ENCODE assay signal across 12 cellular contexts in genomic region chr11:13288375-13289029, GRCh38. TPM values are rescaled to one million over a fixed set of nuclear protein-coding genes. Genes with fewer than 3 reads are reported as not detected.
A peak's percentile ranks its signal among the peaks of the same experiment; 100 is the strongest.
DNase-seq lines count a peak whose midpoint lies in the region; ATAC-seq and TF ChIP-seq lines count a peak whose summit lies in the region.
"Had no signal": no experiment of that assay in that cellular context is flagged by ENCODE, and none has a peak within 500 bp of the region (broad histone marks: within the 10 kb centered on the region; RNA-seq: fewer than 3 reads in every experiment).

No MANE protein-coding gene starts in this region.

- TF ChIP-seq POLR2A in gastrocnemius medialis (IDR thresholded peaks at IDR 0.05) (no peak), Peyer's patch (IDR thresholded peaks at IDR 0.05) (no peak)

- peak overlapping the region in 3 of 4 donors; percentile 72 to 82 (median 75) for H3K27ac ChIP-seq in gastrocnemius medialis
- no peak overlapping the region for H3K27ac ChIP-seq in foreskin keratinocyte
- H3K27ac ChIP-seq in Peyer's patch, result no peak overlapping the region

- TF ChIP-seq CTCF in gastrocnemius medialis (IDR thresholded peaks at IDR 0.05 in 4 of 5, conservative IDR thresholded peaks at IDR 0.05 in 1 of 5), result no peak
- TF ChIP-seq CTCF in foreskin keratinocyte (conservative IDR thresholded peaks at IDR 0.05), result no peak
- no peak for TF ChIP-seq CTCF in Peyer's patch (IDR thresholded peaks at IDR 0.05)

- ATAC-seq in activated CD4-positive, CD25-positive, alpha-beta regulatory T cell treated with anti-CD3 and anti-CD28 coated beads, Interleukin-2, amount 50 U/mL, for 24 hours, result peak; percentile 48 to 51
- ATAC-seq in HG02885 (IDR thresholded peaks at IDR 0.05; ENCODE audit: poor library complexity, unreplicated experiment) (peak; percentile 53), gastrocnemius medialis (no peak), foreskin keratinocyte (no peak)
- ATAC-seq in activated naive CD8-positive, alpha-beta T cell treated with anti-CD3 and anti-CD28 coated beads, Interleukin-2, amount 50 U/mL, for 24 hours, result peak; percentile 44
- ATAC-seq: Right ventricle myocardium inferior had no signal

- H3K27ac Mint-ChIP-seq in activated naive CD8-positive, alpha-beta T cell treated with anti-CD3 and anti-CD28 coated beads, Interleukin-2, amount 50 U/mL, for 24 hours, result peak overlapping the region; percentile 87

- H3K9me3 ChIP-seq in gastrocnemius medialis, result no peaks in the 10 kb centered on the region
- no peaks in the 10 kb centered on the region for H3K9me3 ChIP-seq in Peyer's patch

- peaks cover 16% of the 10 kb centered on the region for H3K36me3 Mint-ChIP-seq in activated naive CD8-positive, alpha-beta T cell treated with anti-CD3 and anti-CD28 coated beads, Interleukin-2, amount 50 U/mL, for 24 hours (ENCODE audit: low read depth)

- peak overlapping the region; percentile 49 for H3K4me3 Mint-ChIP-seq in activated naive CD8-positive, alpha-beta T cell treated with anti-CD3 and anti-CD28 coated beads, Interleukin-2, amount 50 U/mL, for 24 hours

- no peaks in the 10 kb centered on the region for H3K27me3 ChIP-seq in gastrocnemius medialis
- no peaks in the 10 kb centered on the region for H3K27me3 ChIP-seq in foreskin keratinocyte
- no peaks in the 10 kb centered on the region for H3K27me3 ChIP-seq in Peyer's patch

- H3K4me1 ChIP-seq in gastrocnemius medialis, result peaks cover 57 to 86% of the 10 kb centered on the region in 2 donors
- peaks cover 7% of the 10 kb centered on the region for H3K4me1 ChIP-seq in foreskin keratinocyte
- H3K4me1 ChIP-seq in Peyer's patch, result peaks cover 0 to 9% (median 0%) of the 10 kb centered on the region in 4 donors

- intact Hi-C loops in gastrocnemius medialis (cut with DNase I; ENCODE audit: low total_unique reads), result no loop called here

- H3K36me3 ChIP-seq in gastrocnemius medialis (no peaks in the 10 kb centered on the region), Peyer's patch (no peaks in the 10 kb centered on the region)

- no peaks in the 10 kb centered on the region for H3K27me3 Mint-ChIP-seq in activated naive CD8-positive, alpha-beta T cell treated with anti-CD3 and anti-CD28 coated beads, Interleukin-2, amount 50 U/mL, for 24 hours

- peaks cover 88% of the 10 kb centered on the region for H3K4me1 Mint-ChIP-seq in activated naive CD8-positive, alpha-beta T cell treated with anti-CD3 and anti-CD28 coated beads, Interleukin-2, amount 50 U/mL, for 24 hours

- no peaks in the 10 kb centered on the region for H3K9me3 Mint-ChIP-seq in activated naive CD8-positive, alpha-beta T cell treated with anti-CD3 and anti-CD28 coated beads, Interleukin-2, amount 50 U/mL, for 24 hours

- in situ Hi-C loops in gastrocnemius medialis (cut with MboI; ENCODE audit: low sequenced_read_pairs in 4 of 4), result loop anchor here in 1 of 4 donors (10.0 kb wide), 1 partner anchor 46 kb away; no protein-coding TSS in a partner anchor

- no peak for DNase-seq in activated CD4-positive, CD25-positive, alpha-beta regulatory T cell treated with anti-CD3 and anti-CD28 coated beads, Interleukin-2, amount 50 U/mL, for 72 hours
- DNase-seq in activated naive CD8-positive, alpha-beta T cell treated with anti-CD3 and anti-CD28 coated beads, Interleukin-2, amount 50 U/mL, for 24 hours, result no peak
- DNase-seq in gastrocnemius medialis (no peak), foreskin keratinocyte (no peak), epidermal melanocyte (ENCODE audit: insufficient read length, low spot score) (no peak), Peyer's patch (no peak)
- DNase-seq: caudate nucleus, foreskin melanocyte, small intestine had no signal

- H3K4me3 ChIP-seq in gastrocnemius medialis, result no peak overlapping the region
- no peak overlapping the region for H3K4me3 ChIP-seq in Peyer's patch

RNA-seq across cellular contexts. Expression of gene BMAL1, which starts 10.9 kb away (rescaled TPM):
- 10 to 100 TPM; 27.7 to 81.8 (median 41.0) TPM for total RNA-seq in gastrocnemius medialis
- total RNA-seq in foreskin keratinocyte, result 17.6 and 28.7 TPM in 2 replicates
- polyA plus RNA-seq in foreskin keratinocyte, result 12.1 and 16.6 TPM in 2 replicates
- 10 to 100 TPM; 19.4 to 87.5 (median 39.7) TPM for total RNA-seq in Peyer's patch

Comparison
In these comparisons a context has a peak if more than half of its experiments do, and no peak if none do; other contexts are left out.
1. ATAC-seq: peak in activated CD4-positive, CD25-positive, alpha-beta regulatory T cell treated with anti-CD3 and anti-CD28 coated beads, Interleukin-2, amount 50 U/mL, for 24 hours (2 of 2), HG02885 (single experiment) and activated naive CD8-positive, alpha-beta T cell treated with anti-CD3 and anti-CD28 coated beads, Interleukin-2, amount 50 U/mL, for 24 hours (single experiment); none in gastrocnemius medialis (0 of 2) and foreskin keratinocyte (single experiment).
2. H3K27ac ChIP-seq: peak in gastrocnemius medialis (3 of 4); none in foreskin keratinocyte (single experiment) and Peyer's patch (0 of 4).